ENCODE assay signal across 12 cellular contexts in the genomic region with DNA sequence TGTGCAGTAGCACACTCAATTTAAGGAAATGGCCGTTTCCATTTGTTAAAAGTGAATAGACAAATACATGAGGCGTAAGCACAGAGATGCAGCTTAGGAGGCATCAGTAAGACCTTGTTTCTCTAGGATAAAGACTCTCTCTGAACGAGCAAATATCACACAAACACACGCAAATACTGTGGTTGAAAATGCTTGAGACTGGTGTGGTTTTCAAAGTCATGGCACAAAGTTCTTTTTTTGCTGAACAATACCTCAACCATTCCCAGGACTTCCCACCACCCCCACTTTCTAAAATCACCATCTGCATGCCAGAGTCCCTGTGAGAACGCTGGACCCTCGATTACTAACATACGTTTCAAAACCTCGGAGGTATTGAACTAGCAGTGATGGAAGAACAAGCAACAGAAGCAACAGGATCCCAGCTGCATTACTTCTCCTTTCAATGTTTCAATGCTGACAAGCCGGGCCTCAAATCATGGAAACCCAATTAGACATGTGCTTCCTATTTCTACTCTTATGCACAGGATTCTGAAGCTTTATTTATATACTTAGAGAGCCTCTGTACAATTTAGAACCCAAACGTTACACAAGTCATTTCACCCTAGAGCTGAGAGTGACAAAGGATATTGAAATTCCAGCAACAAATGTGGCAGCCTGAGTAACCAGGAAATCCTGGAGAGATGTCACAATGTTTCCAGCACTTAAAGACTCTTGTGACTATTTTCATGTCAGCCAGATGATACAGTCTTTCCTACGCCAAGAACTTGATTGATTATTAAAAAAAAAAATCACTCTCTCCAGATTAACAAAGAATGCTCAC.
DNase-seq lines count a peak whose midpoint lies in the region; ATAC-seq and TF ChIP-seq lines count a peak whose summit lies in the region.
"Had no signal": no experiment of that assay in that cellular context is flagged by ENCODE, and none has a peak within 500 bp of the region (broad histone marks: within the 10 kb centered on the region; RNA-seq: fewer than 3 reads in every experiment).

No MANE protein-coding gene starts in this region.

- TF ChIP-seq CTCF in heart left ventricle (IDR thresholded peaks at IDR 0.05) (no peak), coronary artery (IDR thresholded peaks at IDR 0.05) (no peak)

- DNase-seq in heart left ventricle = no peak
- DNase-seq in left cardiac atrium = no peak
- DNase-seq in coronary artery (ENCODE audit: low spot score) = no peak
- DNase-seq in aorta = no peak
- no peak for DNase-seq in hippocampal formation (lab: John Stamatoyannopoulos, UW)
- DNase-seq in stimulated activated naive CD8-positive, alpha-beta T cell treated with anti-CD3 and anti-CD28 coated beads, Interleukin-15, amount 100 ng/mL, for 72 hours = no peak
- no peak for DNase-seq in stimulated activated naive B cell treated with anti-CD40 and anti-IgM and Interleukin-4, amounts not matched to agents 10 μg/mL and 1 μg/mL and 100 μg/mL, for 72 hours
- DNase-seq: activated CD4-positive, alpha-beta T cell treated with anti-CD3 and anti-CD28 coated beads, Interleukin-2, amount 10 ng/mL, durations not matched to agents 7 days and 5 days; NCI-H2029; stimulated activated CD4-positive, alpha-beta T cell treated with anti-CD3 and anti-CD28 coated beads, Interleukin-2, amount 100 ng/mL, for 24 hours had no signal

- intact Hi-C loops in heart left ventricle (cut with DNase I) = loop anchor here in 3 of 10 donors (5.0 kb wide), 2 partner anchors 62 to 103 kb away; a partner anchor contains a TSS
- intact Hi-C loops in left cardiac atrium (cut with DNase I) = no loop called here
- intact Hi-C loops in aorta (cut with DNase I) = loop anchor here (5.0 kb wide), 1 partner anchor 33 kb away; no protein-coding TSS in a partner anchor

- peaks cover 0 to 4% of the 10 kb centered on the region in 2 donors for H3K36me3 Mint-ChIP-seq in stimulated activated naive B cell treated with anti-CD40 and anti-IgM and Interleukin-4, amounts not matched to agents 10 μg/mL and 1 μg/mL and 100 μg/mL, for 72 hours

- peak in 3 of 4 donors; percentile 38 to 61 (median 53) for ATAC-seq in heart left ventricle
- no peak for ATAC-seq in left cardiac atrium
- no peak for ATAC-seq in aorta (ENCODE audit: low FRiP score)
- no peak for ATAC-seq in stimulated activated naive CD8-positive, alpha-beta T cell treated with anti-CD3 and anti-CD28 coated beads, Interleukin-15, amount 100 ng/mL, for 72 hours
- ATAC-seq in stimulated activated naive B cell treated with anti-CD40 and anti-IgM and Interleukin-4, amounts not matched to agents 10 μg/mL and 1 μg/mL and 100 μg/mL, for 72 hours (replicated peaks) = no peak

- no peaks in the 10 kb centered on the region for H3K9me3 Mint-ChIP-seq in stimulated activated naive CD8-positive, alpha-beta T cell treated with anti-CD3 and anti-CD28 coated beads, Interleukin-15, amount 100 ng/mL, for 72 hours
- H3K9me3 Mint-ChIP-seq in stimulated activated naive B cell treated with anti-CD40 and anti-IgM and Interleukin-4, amounts not matched to agents 10 μg/mL and 1 μg/mL and 100 μg/mL, for 72 hours = no peaks in the 10 kb centered on the region
- H3K9me3 Mint-ChIP-seq: activated CD4-positive, alpha-beta T cell treated with anti-CD3 and anti-CD28 coated beads, Interleukin-2, amount 10 ng/mL, durations not matched to agents 7 days and 5 days; activated naive CD8-positive, alpha-beta T cell treated with anti-CD3 and anti-CD28 coated beads, Interleukin-2, amount 50 U/mL, for 24 hours had no signal

- H3K36me3 ChIP-seq in heart left ventricle (peaks cover 0 to 17% (median 0%) of the 10 kb centered on the region in 9 donors), mesodermal cell (ENCODE audit: control insufficient read depth, insufficient read depth, low read length) (peaks cover 5% of the 10 kb centered on the region), aorta (ENCODE audit: control insufficient read depth in 1 of 2, insufficient read depth in 2 of 2, low read length in 1 of 2) (peaks cover 0 to 1% of the 10 kb centered on the region in 2 donors)

- H3K27me3 Mint-ChIP-seq in stimulated activated naive CD8-positive, alpha-beta T cell treated with anti-CD3 and anti-CD28 coated beads, Interleukin-15, amount 100 ng/mL, for 72 hours = peaks cover 6% of the 10 kb centered on the region
- peaks cover 0 to 6% of the 10 kb centered on the region in 2 donors for H3K27me3 Mint-ChIP-seq in stimulated activated naive B cell treated with anti-CD40 and anti-IgM and Interleukin-4, amounts not matched to agents 10 μg/mL and 1 μg/mL and 100 μg/mL, for 72 hours
- H3K27me3 Mint-ChIP-seq: activated CD4-positive, alpha-beta T cell treated with anti-CD3 and anti-CD28 coated beads, Interleukin-2, amount 10 ng/mL, durations not matched to agents 7 days and 5 days; activated naive CD8-positive, alpha-beta T cell treated with anti-CD3 and anti-CD28 coated beads, Interleukin-2, amount 50 U/mL, for 24 hours had no signal

- H3K9me3 ChIP-seq in heart left ventricle (peaks cover 0 to 3% (median 0%) of the 10 kb centered on the region in 12 donors), mesodermal cell (ENCODE audit: control insufficient read depth, low read length) (no peaks in the 10 kb centered on the region), aorta (ENCODE audit: control insufficient read depth, low read length) (no peaks in the 10 kb centered on the region)

- peaks cover 42% of the 10 kb centered on the region for H3K4me1 Mint-ChIP-seq in stimulated activated naive CD8-positive, alpha-beta T cell treated with anti-CD3 and anti-CD28 coated beads, Interleukin-15, amount 100 ng/mL, for 72 hours
- peaks cover 13 to 20% of the 10 kb centered on the region in 2 donors for H3K4me1 Mint-ChIP-seq in stimulated activated naive B cell treated with anti-CD40 and anti-IgM and Interleukin-4, amounts not matched to agents 10 μg/mL and 1 μg/mL and 100 μg/mL, for 72 hours

- WGBS in heart left ventricle, 4 donors = 54 to 67% (median 61%) methylated on average over 11 of the region's 11 CpGs
- WGBS in mesodermal cell (ENCODE audit: insufficient coverage in 2 of 2), 2 experiments = 91 to 92% methylated on average over 7 to 8 of the region's 11 CpGs
- WGBS in aorta, 2 donors = 77 to 79% methylated on average over 11 of the region's 11 CpGs

- no peak overlapping the region for H3K4me3 Mint-ChIP-seq in stimulated activated naive CD8-positive, alpha-beta T cell treated with anti-CD3 and anti-CD28 coated beads, Interleukin-15, amount 100 ng/mL, for 72 hours
- no peak overlapping the region for H3K4me3 Mint-ChIP-seq in stimulated activated naive B cell treated with anti-CD40 and anti-IgM and Interleukin-4, amounts not matched to agents 10 μg/mL and 1 μg/mL and 100 μg/mL, for 72 hours
- H3K4me3 Mint-ChIP-seq: activated CD4-positive, alpha-beta T cell treated with anti-CD3 and anti-CD28 coated beads, Interleukin-2, amount 10 ng/mL, durations not matched to agents 7 days and 5 days; activated naive CD8-positive, alpha-beta T cell treated with anti-CD3 and anti-CD28 coated beads, Interleukin-2, amount 50 U/mL, for 24 hours had no signal

- peak overlapping the region in 2 of 12 donors; percentile 10 to 23 for H3K4me3 ChIP-seq in heart left ventricle
- H3K4me3 ChIP-seq in coronary artery = peak overlapping the region; percentile 45
- H3K4me3 ChIP-seq in mesodermal cell (ENCODE audit: extremely low read depth, insufficient read depth, low read length, poor library complexity, severe bottlenecking) = no peak overlapping the region
- H3K4me3 ChIP-seq in aorta (ENCODE audit: low read length in 2 of 2) = no peak overlapping the region

- H3K4me1 ChIP-seq in heart left ventricle = peaks cover 0 to 65% (median 42%) of the 10 kb centered on the region in 12 donors
- H3K4me1 ChIP-seq in mesodermal cell (ENCODE audit: control insufficient read depth, insufficient read depth, low read length, poor library complexity, severe bottlenecking) = peaks cover 11% of the 10 kb centered on the region
- H3K4me1 ChIP-seq in aorta (ENCODE audit: control insufficient read depth in 1 of 2, insufficient read depth in 2 of 2, low read length in 2 of 2) = peaks cover 5% of the 10 kb centered on the region in 2 donors

- no peak overlapping the region for H3K27ac Mint-ChIP-seq in stimulated activated naive CD8-positive, alpha-beta T cell treated with anti-CD3 and anti-CD28 coated beads, Interleukin-15, amount 100 ng/mL, for 72 hours
- no peak overlapping the region for H3K27ac Mint-ChIP-seq in stimulated activated naive B cell treated with anti-CD40 and anti-IgM and Interleukin-4, amounts not matched to agents 10 μg/mL and 1 μg/mL and 100 μg/mL, for 72 hours
- H3K27ac Mint-ChIP-seq: activated CD4-positive, alpha-beta T cell treated with anti-CD3 and anti-CD28 coated beads, Interleukin-2, amount 10 ng/mL, durations not matched to agents 7 days and 5 days had no signal

- no peak for TF ChIP-seq POLR2A in heart left ventricle (IDR thresholded peaks at IDR 0.05)

- H3K27ac ChIP-seq in heart left ventricle (peak overlapping the region in 11 of 12 donors; percentile 24 to 89 (median 71)), coronary artery (peak overlapping the region; percentile 83 to 94), mesodermal cell (ENCODE audit: low read depth, low read length, severe bottlenecking) (peak overlapping the region; percentile 8), aorta (ENCODE audit: low read depth in 1 of 2, low read length in 2 of 2) (peak overlapping the region; percentile 17 to 33)

- H3K27me3 ChIP-seq in heart left ventricle = no peaks in the 10 kb centered on the region
- no peaks in the 10 kb centered on the region for H3K27me3 ChIP-seq in aorta (ENCODE audit: control insufficient read depth in 1 of 2, insufficient read depth in 2 of 2, low read length in 1 of 2)

Comparison
In these comparisons a context has a peak if more than half of its experiments do, and no peak if none do; other contexts are left out.
1. ATAC-seq: peak in heart left ventricle (3 of 4); none in left cardiac atrium (0 of 2), aorta (single experiment), stimulated activated naive CD8-positive, alpha-beta T cell treated with anti-CD3 and anti-CD28 coated beads, Interleukin-15, amount 100 ng/mL, for 72 hours (single experiment) and stimulated activated naive B cell treated with anti-CD40 and anti-IgM and Interleukin-4, amounts not matched to agents 10 μg/mL and 1 μg/mL and 100 μg/mL, for 72 hours (0 of 2).
2. H3K27ac ChIP-seq: peak in every context shown above with its lines; median percentile 88 in coronary artery; 71 in heart left ventricle; 25 in aorta; 8 in mesodermal cell.
3. intact Hi-C loops: an anchor here in aorta (5.0 kb wide); none called in left cardiac atrium.